Comparison of ENCODE assay signal across 1 cellular context in genomic region chr17:82636626-82637598, GRCh38.
TF ChIP-seq lines count a peak whose summit lies in the region.

No MANE protein-coding gene starts in this region.

TF ChIP-seq in GM23338, 12 proteins besides CTCF, POLR2A, EP300 and RAD21 (continued from another document):
- TF ChIP-seq ZNF462 (CRISPR knock-in tag; IDR thresholded peaks at IDR 0.05) (no peak), REST (IDR thresholded peaks at IDR 0.05; ENCODE audit: unreplicated experiment) (no peak), JUNB (IDR thresholded peaks at IDR 0.05; ENCODE audit: unreplicated experiment) (no peak), ZNF114 (CRISPR knock-in tag; IDR thresholded peaks at IDR 0.05) (no peak)
